In genomic region chr13:28159057-28159456, GRCh38 we compare ENCODE assay signal across 40 cellular contexts. TPM values are rescaled to one million over a fixed set of nuclear protein-coding genes. Genes with fewer than 3 reads are reported as not detected.
"Had no signal": no experiment of that assay in that cellular context is flagged by ENCODE, and none has a peak within 500 bp of the region (broad histone marks: within the 10 kb centered on the region; RNA-seq: fewer than 3 reads in every experiment).

No MANE protein-coding gene starts in this region.

- ATAC-seq: activated naive CD4-positive, alpha-beta T cell treated with anti-CD3 and anti-CD28 coated beads, Interleukin-2, amount 50 U/mL, for 72 hours; activated naive CD8-positive, alpha-beta T cell treated with anti-CD3 and anti-CD28 coated beads, Interleukin-2, amount 50 U/mL, for 24 hours; activated T-cell treated with anti-CD3 and anti-CD28 coated beads, Interleukin-2, amount 50 U/mL, for 4 hours; activated T-cell treated with anti-CD3 and anti-CD28 coated beads, Interleukin-2, amount 50 U/mL, for 72 hours; activated T-helper 17 cell treated with anti-CD3 and anti-CD28 coated beads, Interleukin-2, amount 50 U/mL, for 72 hours; body of pancreas had no signal

- FAIRE-seq: astrocyte, bronchial epithelial cell, colon had no signal

- H3K36me3 ChIP-seq: adrenal gland, ascending aorta, brain microvascular endothelial cell, breast epithelium, cardiac muscle cell had no signal

- H3K4me3 ChIP-seq: adrenal gland, ascending aorta, body of pancreas, breast epithelium, cardiac muscle cell had no signal

- H3K27me3 ChIP-seq: adrenal gland, ascending aorta, body of pancreas, brain microvascular endothelial cell, breast epithelium, cardiac muscle cell had no signal

- H3K27me3 Mint-ChIP-seq: activated naive CD4-positive, alpha-beta T cell treated with anti-CD3 and anti-CD28 coated beads, Interleukin-2, amount 10 ng/mL, durations not matched to agents 7 days and 5 days; activated naive CD4-positive, alpha-beta T cell treated with anti-CD3 and anti-CD28 coated beads, Interleukin-2, amount 50 U/mL, for 24 hours; activated naive CD8-positive, alpha-beta T cell; activated naive CD8-positive, alpha-beta T cell treated with anti-CD3 and anti-CD28 coated beads for 36 hours; activated naive CD8-positive, alpha-beta T cell treated with anti-CD3 and anti-CD28 coated beads, Interleukin-2, amount 10 ng/mL, durations not matched to agents 7 days and 5 days; activated naive CD8-positive, alpha-beta T cell treated with anti-CD3 and anti-CD28 coated beads, Interleukin-2, amount 50 U/mL, for 24 hours; activated T-helper 17 cell treated with anti-CD3 and anti-CD28 coated beads, Interleukin-2, amount 50 U/mL, for 72 hours; brain; central memory CD8-positive, alpha-beta T cell had no signal

- H3K27ac Mint-ChIP-seq: activated naive CD4-positive, alpha-beta T cell treated with anti-CD3 and anti-CD28 coated beads for 36 hours; activated naive CD4-positive, alpha-beta T cell treated with anti-CD3 and anti-CD28 coated beads, Interleukin-2, amount 10 ng/mL, durations not matched to agents 7 days and 5 days; activated naive CD4-positive, alpha-beta T cell treated with anti-CD3 and anti-CD28 coated beads, Interleukin-2, amount 50 U/mL, for 24 hours; activated naive CD4-positive, alpha-beta T cell treated with anti-CD3 and anti-CD28 coated beads, Interleukin-2, amount 50 U/mL, for 72 hours; activated naive CD8-positive, alpha-beta T cell; activated naive CD8-positive, alpha-beta T cell treated with anti-CD3 and anti-CD28 coated beads for 36 hours; activated naive CD8-positive, alpha-beta T cell treated with anti-CD3 and anti-CD28 coated beads, Interleukin-2, amount 10 ng/mL, durations not matched to agents 7 days and 5 days; activated naive CD8-positive, alpha-beta T cell treated with anti-CD3 and anti-CD28 coated beads, Interleukin-2, amount 50 U/mL, for 24 hours; activated T-cell treated with anti-CD3 and anti-CD28 coated beads, Interleukin-2, amount 50 U/mL, for 72 hours; activated T-helper 1 cell treated with anti-CD3 and anti-CD28 coated beads, Interleukin-12 subunit alpha, Interleukin-12 subunit beta, Interleukin-2, Interleukin-4 antibody, amounts not matched to agents 30 ng/mL and 10 ng/mL and 1 ng/mL, durations not matched to agents 14 hours and 24 hours and 36 hours; activated T-helper 17 cell treated with anti-CD3 and anti-CD28 coated beads, Interleukin-2, amount 50 U/mL, for 72 hours; activated T-helper 2 cell treated with anti-CD3 and anti-CD28 coated beads, Interferon-gamma antibody, Interleukin-2, Interleukin-4, amounts not matched to agents 10 μg/mL and 5 μg/mL and 100 μg/mL, durations not matched to agents 14 hours and 24 hours and 36 hours; brain had no signal

- H3K9me3 Mint-ChIP-seq: central memory CD8-positive, alpha-beta T cell had no signal

- H3K4me3 Mint-ChIP-seq: activated naive CD4-positive, alpha-beta T cell treated with anti-CD3 and anti-CD28 coated beads for 36 hours; activated naive CD4-positive, alpha-beta T cell treated with anti-CD3 and anti-CD28 coated beads, Interleukin-2, amount 10 ng/mL, durations not matched to agents 7 days and 5 days; activated naive CD4-positive, alpha-beta T cell treated with anti-CD3 and anti-CD28 coated beads, Interleukin-2, amount 50 U/mL, for 24 hours; activated naive CD8-positive, alpha-beta T cell; activated naive CD8-positive, alpha-beta T cell treated with anti-CD3 and anti-CD28 coated beads for 36 hours; activated naive CD8-positive, alpha-beta T cell treated with anti-CD3 and anti-CD28 coated beads, Interleukin-2, amount 10 ng/mL, durations not matched to agents 7 days and 5 days; activated naive CD8-positive, alpha-beta T cell treated with anti-CD3 and anti-CD28 coated beads, Interleukin-2, amount 50 U/mL, for 24 hours; activated T-cell treated with anti-CD3 and anti-CD28 coated beads, Interleukin-2, amount 50 U/mL, for 4 hours; activated T-cell treated with anti-CD3 and anti-CD28 coated beads, Interleukin-2, amount 50 U/mL, for 72 hours; activated T-helper 1 cell treated with anti-CD3 and anti-CD28 coated beads, Interleukin-12 subunit alpha, Interleukin-12 subunit beta, Interleukin-2, Interleukin-4 antibody, amounts not matched to agents 30 ng/mL and 10 ng/mL and 1 ng/mL, durations not matched to agents 14 hours and 24 hours and 36 hours; activated T-helper 17 cell treated with anti-CD3 and anti-CD28 coated beads, Interleukin-2, amount 50 U/mL, for 72 hours; brain; central memory CD8-positive, alpha-beta T cell had no signal

- H3K9me3 ChIP-seq: adrenal gland, body of pancreas, breast epithelium had no signal

- H3K27ac ChIP-seq: adrenal gland, ascending aorta, body of pancreas, brain microvascular endothelial cell, breast epithelium, cardiac muscle cell had no signal

- DNase-seq: activated effector memory CD4-positive, alpha-beta T cell treated with anti-CD3 and anti-CD28 coated beads, Interleukin-2, amount 50 U/mL, for 16 hours; activated effector memory CD4-positive, alpha-beta T cell treated with Interleukin-2 at 50 U/mL for 16 hours; activated gamma-delta T cell; activated gamma-delta T cell treated with Interleukin-2 at 50 U/mL for 16 hours; activated naive CD4-positive, alpha-beta T cell; activated naive CD4-positive, alpha-beta T cell treated with anti-CD3 and anti-CD28 coated beads for 36 hours; activated naive CD4-positive, alpha-beta T cell treated with anti-CD3 and anti-CD28 coated beads, Interleukin-2, amount 10 ng/mL, durations not matched to agents 7 days and 5 days; activated naive CD4-positive, alpha-beta T cell treated with anti-CD3 and anti-CD28 coated beads, Interleukin-2, amount 50 U/mL, for 16 hours; activated naive CD4-positive, alpha-beta T cell treated with Interleukin-2 at 50 U/mL for 16 hours; activated naive CD8-positive, alpha-beta T cell treated with anti-CD3 and anti-CD28 coated beads for 36 hours; activated naive CD8-positive, alpha-beta T cell treated with anti-CD3 and anti-CD28 coated beads, Interleukin-2, amount 10 ng/mL, durations not matched to agents 7 days and 5 days; activated naive CD8-positive, alpha-beta T cell treated with anti-CD3 and anti-CD28 coated beads, Interleukin-2, amount 50 U/mL, for 24 hours; activated T-cell treated with anti-CD3 and anti-CD28 coated beads, Interleukin-2, amount 50 U/mL, for 4 hours; activated T-cell treated with anti-CD3 and anti-CD28 coated beads, Interleukin-2, amount 50 U/mL, for 48 hours; activated T-cell treated with anti-CD3 and anti-CD28 coated beads, Interleukin-2, amount 50 U/mL, for 72 hours; adrenal gland; amniotic stem cell; amygdala; anterior cingulate cortex; aorta; body of pancreas; brain microvascular endothelial cell; caudate nucleus; central memory CD4-positive, alpha-beta T cell; cerebellar nuclear complex had no signal

RNA-seq across cellular contexts. Expression of gene FLT3, which starts 58.7 kb away (rescaled TPM):
- total RNA-seq: activated naive CD4-positive, alpha-beta T cell treated with anti-CD3 and anti-CD28 coated beads for 36 hours; activated naive CD4-positive, alpha-beta T cell treated with anti-CD3 and anti-CD28 coated beads, Interleukin-2, amount 50 U/mL, for 72 hours; activated naive CD8-positive, alpha-beta T cell treated with anti-CD3 and anti-CD28 coated beads, Interleukin-2, amount 10 ng/mL, durations not matched to agents 7 days and 5 days; activated T-helper 1 cell treated with anti-CD3 and anti-CD28 coated beads, Interleukin-12 subunit alpha, Interleukin-12 subunit beta, Interleukin-2, Interleukin-4 antibody, amounts not matched to agents 30 ng/mL and 10 ng/mL and 1 ng/mL, durations not matched to agents 14 hours and 24 hours and 36 hours; activated T-helper 17 cell treated with anti-CD3 and anti-CD28 coated beads, Interleukin-2, amount 50 U/mL, for 72 hours; activated T-helper 2 cell treated with anti-CD3 and anti-CD28 coated beads, Interferon-gamma antibody, Interleukin-2, Interleukin-4, amounts not matched to agents 10 μg/mL and 5 μg/mL and 100 μg/mL, durations not matched to agents 14 hours and 24 hours and 36 hours; ascending aorta; astrocyte; bronchial epithelial cell; chondrocyte had no signal
- polyA plus RNA-seq: cardiac muscle cell had no signal
